Comparison of ENCODE assay signal across 14 cellular contexts in genomic region chr5:94057655-94058054, GRCh38.
"Had no signal": no experiment of that assay in that cellular context is flagged by ENCODE, and none has a peak within 500 bp of the region (broad histone marks: within the 10 kb centered on the region; RNA-seq: fewer than 3 reads in every experiment).

No MANE protein-coding gene starts in this region.

- H3K9me3 ChIP-seq: thoracic aorta had no signal

- H3K27ac Mint-ChIP-seq: activated CD4-positive, alpha-beta memory T cell treated with anti-CD3 and anti-CD28 coated beads for 36 hours; activated naive CD8-positive, alpha-beta T cell treated with anti-CD3 and anti-CD28 coated beads for 36 hours; stimulated activated naive CD8-positive, alpha-beta T cell treated with anti-CD3 and anti-CD28 coated beads, Interleukin-15, amount 100 ng/mL, for 72 hours had no signal

- H3K36me3 Mint-ChIP-seq: natural killer cell had no signal

- ATAC-seq: esophagus mucosa; natural killer cell; stimulated activated naive CD8-positive, alpha-beta T cell treated with anti-CD3 and anti-CD28 coated beads, Interleukin-15, amount 100 ng/mL, for 72 hours had no signal

- H3K27me3 Mint-ChIP-seq: activated CD4-positive, alpha-beta memory T cell treated with anti-CD3 and anti-CD28 coated beads for 36 hours; activated naive CD8-positive, alpha-beta T cell treated with anti-CD3 and anti-CD28 coated beads for 36 hours; stimulated activated naive CD8-positive, alpha-beta T cell treated with anti-CD3 and anti-CD28 coated beads, Interleukin-15, amount 100 ng/mL, for 72 hours had no signal

- H3K4me3 ChIP-seq: breast epithelium, dorsolateral prefrontal cortex, thoracic aorta had no signal

- H3K9me3 Mint-ChIP-seq: activated CD4-positive, alpha-beta memory T cell treated with anti-CD3 and anti-CD28 coated beads for 36 hours; natural killer cell had no signal

- H3K36me3 ChIP-seq: breast epithelium, thoracic aorta had no signal

- DNase-seq: activated CD4-positive, alpha-beta memory T cell treated with anti-CD3 and anti-CD28 coated beads for 36 hours; activated CD4-positive, alpha-beta T cell treated with anti-CD3 and anti-CD28 coated beads for 1 hour; activated gamma-delta T cell treated with Interleukin-2 at 50 U/mL for 16 hours; activated naive CD8-positive, alpha-beta T cell treated with anti-CD3 and anti-CD28 coated beads for 36 hours; activated T-cell treated with anti-CD3 and anti-CD28 coated beads, Interleukin-2, amount 50 U/mL, for 48 hours; dorsolateral prefrontal cortex; hypothalamus; natural killer cell; stimulated activated CD4-positive, alpha-beta T cell treated with anti-CD3 and anti-CD28 coated beads, Interleukin-15, amount 100 ng/mL, for 24 hours; stimulated activated CD4-positive, alpha-beta T cell treated with anti-CD3 and anti-CD28 coated beads, Interleukin-4, amount 100 ng/mL, for 24 hours; stimulated activated naive CD8-positive, alpha-beta T cell treated with anti-CD3 and anti-CD28 coated beads, Interleukin-15, amount 100 ng/mL, for 72 hours had no signal

- H3K27me3 ChIP-seq: breast epithelium, dorsolateral prefrontal cortex had no signal

- H3K4me3 Mint-ChIP-seq: activated CD4-positive, alpha-beta memory T cell treated with anti-CD3 and anti-CD28 coated beads for 36 hours; activated naive CD8-positive, alpha-beta T cell treated with anti-CD3 and anti-CD28 coated beads for 36 hours; natural killer cell; stimulated activated naive CD8-positive, alpha-beta T cell treated with anti-CD3 and anti-CD28 coated beads, Interleukin-15, amount 100 ng/mL, for 72 hours had no signal
